ENCODE assay signal across 1 cellular context in the genomic region with DNA sequence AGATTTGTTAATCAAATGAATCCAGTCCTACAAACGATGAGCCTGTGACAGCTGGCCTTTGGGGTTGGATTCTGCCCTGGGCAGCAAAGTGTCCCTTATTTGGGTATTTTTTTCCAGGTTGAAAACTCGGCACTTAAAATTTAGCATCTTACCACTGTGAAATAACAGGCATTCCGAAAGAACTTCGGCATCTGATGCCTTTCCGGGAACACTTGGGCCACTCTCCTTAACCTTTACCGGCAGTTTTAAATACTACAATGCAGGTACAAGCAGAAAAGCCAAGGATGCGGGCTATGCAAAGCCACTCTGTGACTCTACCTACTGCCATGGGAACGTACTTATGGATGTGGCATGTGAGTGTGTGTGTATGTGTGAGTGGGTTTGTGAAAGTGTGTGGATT.
TF ChIP-seq lines count a peak whose summit lies in the region.

No MANE protein-coding gene starts in this region.

TF ChIP-seq in GM23338, 12 proteins besides CTCF, POLR2A, EP300 and RAD21:
- TF ChIP-seq CREB1 (CRISPR knock-in tag; IDR thresholded peaks at IDR 0.05; ENCODE audit: low read depth) (no peak), STAT1 (IDR thresholded peaks at IDR 0.05; ENCODE audit: unreplicated experiment) (no peak), ZNF114 (CRISPR knock-in tag; IDR thresholded peaks at IDR 0.05) (no peak), JUNB (IDR thresholded peaks at IDR 0.05; ENCODE audit: unreplicated experiment) (no peak), EZH2phosphoT487 (IDR thresholded peaks at IDR 0.05; ENCODE audit: unreplicated experiment) (no peak), NANOG (IDR thresholded peaks at IDR 0.05; ENCODE audit: borderline replicate concordance) (no peak), EZH2 (IDR thresholded peaks at IDR 0.05; ENCODE audit: low read depth, unreplicated experiment) (no peak), ZNF331 (CRISPR knock-in tag; IDR thresholded peaks at IDR 0.05; ENCODE audit: low read depth) (no peak), POLR2AphosphoS5 (IDR thresholded peaks at IDR 0.05; ENCODE audit: low read depth) (no peak)
- TF ChIP-seq, protein P1, sequence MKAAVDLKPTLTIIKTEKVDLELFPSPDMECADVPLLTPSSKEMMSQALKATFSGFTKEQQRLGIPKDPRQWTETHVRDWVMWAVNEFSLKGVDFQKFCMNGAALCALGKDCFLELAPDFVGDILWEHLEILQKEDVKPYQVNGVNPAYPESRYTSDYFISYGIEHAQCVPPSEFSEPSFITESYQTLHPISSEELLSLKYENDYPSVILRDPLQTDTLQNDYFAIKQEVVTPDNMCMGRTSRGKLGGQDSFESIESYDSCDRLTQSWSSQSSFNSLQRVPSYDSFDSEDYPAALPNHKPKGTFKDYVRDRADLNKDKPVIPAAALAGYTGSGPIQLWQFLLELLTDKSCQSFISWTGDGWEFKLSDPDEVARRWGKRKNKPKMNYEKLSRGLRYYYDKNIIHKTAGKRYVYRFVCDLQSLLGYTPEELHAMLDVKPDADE (IDR thresholded peaks at IDR 0.05): no peak
- TF ChIP-seq, protein P2, sequence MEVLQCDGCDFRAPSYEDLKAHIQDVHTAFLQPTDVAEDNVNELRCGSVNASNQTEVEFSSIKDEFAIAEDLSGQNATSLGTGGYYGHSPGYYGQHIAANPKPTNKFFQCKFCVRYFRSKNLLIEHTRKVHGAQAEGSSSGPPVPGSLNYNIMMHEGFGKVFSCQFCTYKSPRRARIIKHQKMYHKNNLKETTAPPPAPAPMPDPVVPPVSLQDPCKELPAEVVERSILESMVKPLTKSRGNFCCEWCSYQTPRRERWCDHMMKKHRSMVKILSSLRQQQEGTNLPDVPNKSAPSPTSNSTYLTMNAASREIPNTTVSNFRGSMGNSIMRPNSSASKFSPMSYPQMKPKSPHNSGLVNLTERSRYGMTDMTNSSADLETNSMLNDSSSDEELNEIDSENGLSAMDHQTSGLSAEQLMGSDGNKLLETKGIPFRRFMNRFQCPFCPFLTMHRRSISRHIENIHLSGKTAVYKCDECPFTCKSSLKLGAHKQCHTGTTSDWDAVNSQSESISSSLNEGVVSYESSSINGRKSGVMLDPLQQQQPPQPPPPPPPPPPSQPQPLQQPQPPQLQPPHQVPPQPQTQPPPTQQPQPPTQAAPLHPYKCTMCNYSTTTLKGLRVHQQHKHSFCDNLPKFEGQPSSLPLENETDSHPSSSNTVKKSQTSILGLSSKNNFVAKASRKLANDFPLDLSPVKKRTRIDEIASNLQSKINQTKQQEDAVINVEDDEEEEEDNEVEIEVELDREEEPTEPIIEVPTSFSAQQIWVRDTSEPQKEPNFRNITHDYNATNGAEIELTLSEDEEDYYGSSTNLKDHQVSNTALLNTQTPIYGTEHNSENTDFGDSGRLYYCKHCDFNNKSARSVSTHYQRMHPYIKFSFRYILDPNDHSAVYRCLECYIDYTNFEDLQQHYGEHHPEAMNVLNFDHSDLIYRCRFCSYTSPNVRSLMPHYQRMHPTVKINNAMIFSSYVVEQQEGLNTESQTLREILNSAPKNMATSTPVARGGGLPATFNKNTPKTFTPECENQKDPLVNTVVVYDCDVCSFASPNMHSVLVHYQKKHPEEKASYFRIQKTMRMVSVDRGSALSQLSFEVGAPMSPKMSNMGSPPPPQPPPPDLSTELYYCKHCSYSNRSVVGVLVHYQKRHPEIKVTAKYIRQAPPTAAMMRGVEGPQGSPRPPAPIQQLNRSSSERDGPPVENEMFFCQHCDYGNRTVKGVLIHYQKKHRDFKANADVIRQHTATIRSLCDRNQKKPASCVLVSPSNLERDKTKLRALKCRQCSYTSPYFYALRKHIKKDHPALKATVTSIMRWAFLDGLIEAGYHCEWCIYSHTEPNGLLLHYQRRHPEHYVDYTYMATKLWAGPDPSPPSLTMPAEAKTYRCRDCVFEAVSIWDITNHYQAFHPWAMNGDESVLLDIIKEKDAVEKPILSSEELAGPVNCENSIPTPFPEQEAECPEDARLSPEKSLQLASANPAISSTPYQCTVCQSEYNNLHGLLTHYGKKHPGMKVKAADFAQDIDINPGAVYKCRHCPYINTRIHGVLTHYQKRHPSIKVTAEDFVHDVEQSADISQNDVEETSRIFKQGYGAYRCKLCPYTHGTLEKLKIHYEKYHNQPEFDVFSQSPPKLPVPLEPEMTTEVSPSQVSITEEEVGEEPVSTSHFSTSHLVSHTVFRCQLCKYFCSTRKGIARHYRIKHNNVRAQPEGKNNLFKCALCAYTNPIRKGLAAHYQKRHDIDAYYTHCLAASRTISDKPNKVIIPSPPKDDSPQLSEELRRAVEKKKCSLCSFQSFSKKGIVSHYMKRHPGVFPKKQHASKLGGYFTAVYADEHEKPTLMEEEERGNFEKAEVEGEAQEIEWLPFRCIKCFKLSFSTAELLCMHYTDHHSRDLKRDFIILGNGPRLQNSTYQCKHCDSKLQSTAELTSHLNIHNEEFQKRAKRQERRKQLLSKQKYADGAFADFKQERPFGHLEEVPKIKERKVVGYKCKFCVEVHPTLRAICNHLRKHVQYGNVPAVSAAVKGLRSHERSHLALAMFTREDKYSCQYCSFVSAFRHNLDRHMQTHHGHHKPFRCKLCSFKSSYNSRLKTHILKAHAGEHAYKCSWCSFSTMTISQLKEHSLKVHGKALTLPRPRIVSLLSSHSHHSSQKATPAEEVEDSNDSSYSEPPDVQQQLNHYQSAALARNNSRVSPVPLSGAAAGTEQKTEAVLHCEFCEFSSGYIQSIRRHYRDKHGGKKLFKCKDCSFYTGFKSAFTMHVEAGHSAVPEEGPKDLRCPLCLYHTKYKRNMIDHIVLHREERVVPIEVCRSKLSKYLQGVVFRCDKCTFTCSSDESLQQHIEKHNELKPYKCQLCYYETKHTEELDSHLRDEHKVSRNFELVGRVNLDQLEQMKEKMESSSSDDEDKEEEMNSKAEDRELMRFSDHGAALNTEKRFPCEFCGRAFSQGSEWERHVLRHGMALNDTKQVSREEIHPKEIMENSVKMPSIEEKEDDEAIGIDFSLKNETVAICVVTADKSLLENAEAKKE (CRISPR knock-in tag; IDR thresholded peaks at IDR 0.05): no peak
- TF ChIP-seq, protein P3, sequence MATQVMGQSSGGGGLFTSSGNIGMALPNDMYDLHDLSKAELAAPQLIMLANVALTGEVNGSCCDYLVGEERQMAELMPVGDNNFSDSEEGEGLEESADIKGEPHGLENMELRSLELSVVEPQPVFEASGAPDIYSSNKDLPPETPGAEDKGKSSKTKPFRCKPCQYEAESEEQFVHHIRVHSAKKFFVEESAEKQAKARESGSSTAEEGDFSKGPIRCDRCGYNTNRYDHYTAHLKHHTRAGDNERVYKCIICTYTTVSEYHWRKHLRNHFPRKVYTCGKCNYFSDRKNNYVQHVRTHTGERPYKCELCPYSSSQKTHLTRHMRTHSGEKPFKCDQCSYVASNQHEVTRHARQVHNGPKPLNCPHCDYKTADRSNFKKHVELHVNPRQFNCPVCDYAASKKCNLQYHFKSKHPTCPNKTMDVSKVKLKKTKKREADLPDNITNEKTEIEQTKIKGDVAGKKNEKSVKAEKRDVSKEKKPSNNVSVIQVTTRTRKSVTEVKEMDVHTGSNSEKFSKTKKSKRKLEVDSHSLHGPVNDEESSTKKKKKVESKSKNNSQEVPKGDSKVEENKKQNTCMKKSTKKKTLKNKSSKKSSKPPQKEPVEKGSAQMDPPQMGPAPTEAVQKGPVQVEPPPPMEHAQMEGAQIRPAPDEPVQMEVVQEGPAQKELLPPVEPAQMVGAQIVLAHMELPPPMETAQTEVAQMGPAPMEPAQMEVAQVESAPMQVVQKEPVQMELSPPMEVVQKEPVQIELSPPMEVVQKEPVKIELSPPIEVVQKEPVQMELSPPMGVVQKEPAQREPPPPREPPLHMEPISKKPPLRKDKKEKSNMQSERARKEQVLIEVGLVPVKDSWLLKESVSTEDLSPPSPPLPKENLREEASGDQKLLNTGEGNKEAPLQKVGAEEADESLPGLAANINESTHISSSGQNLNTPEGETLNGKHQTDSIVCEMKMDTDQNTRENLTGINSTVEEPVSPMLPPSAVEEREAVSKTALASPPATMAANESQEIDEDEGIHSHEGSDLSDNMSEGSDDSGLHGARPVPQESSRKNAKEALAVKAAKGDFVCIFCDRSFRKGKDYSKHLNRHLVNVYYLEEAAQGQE (IDR thresholded peaks at IDR 0.05; ENCODE audit: unreplicated experiment): no peak
